1 cellular context compared by ENCODE assay signal in the genomic region with DNA sequence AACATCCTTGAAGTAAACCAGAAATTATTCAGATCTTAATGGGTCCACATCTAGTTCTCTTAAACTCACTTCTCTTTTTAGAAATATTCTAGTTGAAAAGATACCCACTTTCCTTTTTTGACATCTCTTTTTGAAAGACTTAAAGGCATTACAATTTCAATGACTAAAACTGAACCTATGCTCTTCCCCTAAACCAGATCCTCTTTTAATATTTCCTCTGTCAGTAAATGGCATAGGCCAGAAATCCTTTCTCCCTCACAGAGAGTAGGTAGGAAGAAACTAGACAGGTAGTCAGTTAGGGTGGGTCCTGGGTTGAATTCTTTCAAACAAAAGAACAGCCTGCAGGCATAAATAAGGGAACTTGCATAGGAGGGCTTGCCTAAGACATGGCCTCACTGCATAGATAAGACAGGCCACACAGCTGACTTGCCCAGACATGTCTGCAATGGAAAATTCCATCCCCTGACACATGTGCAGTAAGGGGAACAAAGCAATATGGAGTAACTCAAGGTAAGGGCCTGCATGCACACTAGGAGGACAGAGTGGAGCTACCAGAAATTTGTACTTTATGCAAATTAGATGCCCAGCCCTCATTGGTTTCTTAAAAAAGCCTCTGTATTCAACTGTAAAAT.
TF ChIP-seq lines count a peak whose summit lies in the region.

No MANE protein-coding gene starts in this region.

TF ChIP-seq in GM12878, 131 proteins besides CTCF, POLR2A, EP300 and RAD21 (continued from another document):
- TF ChIP-seq, protein P1, sequence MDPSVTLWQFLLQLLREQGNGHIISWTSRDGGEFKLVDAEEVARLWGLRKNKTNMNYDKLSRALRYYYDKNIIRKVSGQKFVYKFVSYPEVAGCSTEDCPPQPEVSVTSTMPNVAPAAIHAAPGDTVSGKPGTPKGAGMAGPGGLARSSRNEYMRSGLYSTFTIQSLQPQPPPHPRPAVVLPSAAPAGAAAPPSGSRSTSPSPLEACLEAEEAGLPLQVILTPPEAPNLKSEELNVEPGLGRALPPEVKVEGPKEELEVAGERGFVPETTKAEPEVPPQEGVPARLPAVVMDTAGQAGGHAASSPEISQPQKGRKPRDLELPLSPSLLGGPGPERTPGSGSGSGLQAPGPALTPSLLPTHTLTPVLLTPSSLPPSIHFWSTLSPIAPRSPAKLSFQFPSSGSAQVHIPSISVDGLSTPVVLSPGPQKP (IDR thresholded peaks at IDR 0.05; ENCODE audit: low read depth, low read length) = no peak
- TF ChIP-seq MEF2B (IDR thresholded peaks at IDR 0.05; ENCODE audit: partially characterized antibody, poor library complexity, severe bottlenecking) (no peak), GABPA (IDR thresholded peaks at IDR 0.05; ENCODE audit: low read depth) (no peak), ZNF592 (IDR thresholded peaks at IDR 0.05) (no peak), BCL11A (IDR thresholded peaks at IDR 0.05; ENCODE audit: low read depth, low read length) (no peak), CHD4 (IDR thresholded peaks at IDR 0.05) (no peak), RAD51 (IDR thresholded peaks at IDR 0.05) (no peak)
